In genomic region chr19:1553415-1553814, GRCh38 we compare ENCODE assay signal across 2 cellular contexts.
A peak's percentile ranks its signal among the peaks of the same experiment; 100 is the strongest.
TF ChIP-seq lines count a peak whose summit lies in the region.

No MANE protein-coding gene starts in this region.

TF ChIP-seq in HCT116, 20 proteins besides CTCF, POLR2A, EP300 and RAD21:
- TF ChIP-seq POLR2AphosphoS5 (IDR thresholded peaks at IDR 0.05; ENCODE audit: low read depth, low read length) (0 out of 2 replicates have a peak, but pooled peaks have one; percentile 19), CEBPB (IDR thresholded peaks at IDR 0.05; ENCODE audit: low read depth) (no peak)
TF ChIP-seq in HCT116: peak in this region for 1.

TF ChIP-seq in K562, 482 proteins besides CTCF, POLR2A, EP300 and RAD21:
- TF ChIP-seq ZFP36 (IDR thresholded peaks at IDR 0.05; ENCODE audit: low read depth, low read length, partially characterized antibody) (peak; percentile 86), GATA2 (CRISPR knock-in tag; IDR thresholded peaks at IDR 0.05) (no peak), MGA (IDR thresholded peaks at IDR 0.05) (no peak), MYNN (IDR thresholded peaks at IDR 0.05) (peak; percentile 31; the same call in 1 of the 2 replicates), MYNN (CRISPR knock-in tag; IDR thresholded peaks at IDR 0.05) (no peak), BCOR (IDR thresholded peaks at IDR 0.05) (peak; percentile 54), CBX1 (IDR thresholded peaks at IDR 0.05; ENCODE audit: low read depth) (no peak)
